In genomic region chr3:142828703-142829304, GRCh38 we compare ENCODE assay signal across 8 cellular contexts.
A peak's percentile ranks its signal among the peaks of the same experiment; 100 is the strongest.
DNase-seq lines count a peak whose midpoint lies in the region; TF ChIP-seq lines count a peak whose summit lies in the region.

No MANE protein-coding gene starts in this region.

- TF ChIP-seq POLR2A in ovary (IDR thresholded peaks at IDR 0.05), result no peak
- TF ChIP-seq POLR2A in vagina (IDR thresholded peaks at IDR 0.05), result no peak

- H3K4me3 ChIP-seq in GM12865 (ENCODE audit: low read depth, low read length) (no peak overlapping the region), MG63 (no peak overlapping the region), ovary (no peak overlapping the region), vagina (no peak overlapping the region)

- POLR2A ChIA-PET in HEK293T (lab: Yijun Ruan, JAX) (interaction anchor here (1.4 to 2.1 kb wide), 2 partner anchors 59 to 173 kb away, joined by 5 to 8 read pairs; partner anchors contain the start of gene U2SURP), RWPE1 (lab: Yijun Ruan, JAX; ENCODE audit: low non-redundant PET) (no interaction called here)

- H3K36me3 ChIP-seq in MG63 (no peaks in the 10 kb centered on the region; the same call in 1 of the 2 replicates), ovary (no peaks in the 10 kb centered on the region), vagina (no peaks in the 10 kb centered on the region)

- TF ChIP-seq CTCF in GM12865 (IDR thresholded peaks at IDR 0.05; ENCODE audit: insufficient read depth, low read depth, low read length, missing control alignments) (peak; percentile 87), RWPE1 (conservative IDR thresholded peaks at IDR 0.05; ENCODE audit: low read depth) (peak; percentile 93), ovary (IDR thresholded peaks at IDR 0.05) (peak; percentile 40 to 65 (median 53)), vagina (IDR thresholded peaks at IDR 0.05) (peak; percentile 31 to 79 (median 57))

- DNase-seq in GM12865 (ENCODE audit: low read depth), result peak; percentile 83
- peak; percentile 91 for DNase-seq in HEK293T (ENCODE audit: extremely low spot score)
- DNase-seq in MG63, result peak; percentile 75
- peak; percentile 57 for DNase-seq in RWPE1 (ENCODE audit: low spot score)
- peak; percentile 19 for DNase-seq in activated T-helper 9 cell treated with anti-CD3 and anti-CD28 coated beads, Interleukin-2, amount 50 U/mL, for 16 hours (ENCODE audit: low read depth)
- peak; percentile 52 for DNase-seq in germinal center (ENCODE audit: low spot score)
- peak; percentile 68 to 90 (median 81) for DNase-seq in ovary
- no peak for DNase-seq in vagina (ENCODE audit: extremely low spot score in 2 of 2)

- H3K9me3 ChIP-seq in MG63, result no peaks in the 10 kb centered on the region
- no peaks in the 10 kb centered on the region for H3K9me3 ChIP-seq in ovary
- H3K9me3 ChIP-seq in vagina, result no peaks in the 10 kb centered on the region

- H3K27me3 ChIP-seq in MG63, result no peaks in the 10 kb centered on the region
- no peaks in the 10 kb centered on the region for H3K27me3 ChIP-seq in ovary
- no peaks in the 10 kb centered on the region for H3K27me3 ChIP-seq in vagina

- H3K4me1 ChIP-seq in ovary (ENCODE audit: insufficient read depth) (no peaks in the 10 kb centered on the region), vagina (no peaks in the 10 kb centered on the region)

- WGBS in ovary, 3 donors, result 19 to 26% (median 19%) methylated on average over 9 of the region's 9 CpGs

- CTCF ChIA-PET in HEK293T (lab: Yijun Ruan, JAX) (interaction anchor here (0.5 to 2.0 kb wide), 37 partner anchors 9 to 431 kb away, joined by 3 to 15 read pairs (median 4); partner anchors contain the start of gene U2SURP), RWPE1 (lab: Yijun Ruan, JAX) (interaction anchor here (0.6 to 2.2 kb wide), 39 partner anchors 10 to 745 kb away, joined by 3 to 15 read pairs (median 4); no protein-coding TSS in a partner anchor)

- no peak for TF ChIP-seq EP300 in ovary (IDR thresholded peaks at IDR 0.05)

- intact Hi-C loops in ovary (cut with DNase I) (loop anchor here in 2 of 4 donors (5.0 kb wide), 2 partner anchors 158 to 163 kb away; no protein-coding TSS in a partner anchor), vagina (cut with DNase I) (no loop called here)

- H3K27ac ChIP-seq in RWPE1, result no peak overlapping the region
- no peak overlapping the region for H3K27ac ChIP-seq in ovary
- H3K27ac ChIP-seq in vagina, result no peak overlapping the region

TF ChIP-seq in HEK293T, 16 proteins besides CTCF, POLR2A, EP300 and RAD21:
- TF ChIP-seq FOXM1 (IDR thresholded peaks at IDR 0.05; ENCODE audit: borderline replicate concordance) (no peak), LEF1 (IDR thresholded peaks at IDR 0.05; ENCODE audit: borderline replicate concordance) (no peak), ARNT (IDR thresholded peaks at IDR 0.05) (no peak), SP1 (IDR thresholded peaks at IDR 0.05) (no peak), HDGF (IDR thresholded peaks at IDR 0.05; ENCODE audit: borderline replicate concordance) (no peak), ELF4 (IDR thresholded peaks at IDR 0.05) (no peak)

Comparison
In these comparisons a context has a peak if more than half of its experiments do, and no peak if none do; other contexts are left out.
1. DNase-seq: peak in GM12865 (single experiment), HEK293T (single experiment), MG63 (single experiment), RWPE1 (single experiment), activated T-helper 9 cell treated with anti-CD3 and anti-CD28 coated beads, Interleukin-2, amount 50 U/mL, for 16 hours (single experiment), germinal center (single experiment) and ovary (5 of 5); none in vagina (0 of 2).
2. Peak in every context shown above with its lines, with median percentiles within 50 percentile points of each other: CTCF ChIP-seq.